In the genomic region with DNA sequence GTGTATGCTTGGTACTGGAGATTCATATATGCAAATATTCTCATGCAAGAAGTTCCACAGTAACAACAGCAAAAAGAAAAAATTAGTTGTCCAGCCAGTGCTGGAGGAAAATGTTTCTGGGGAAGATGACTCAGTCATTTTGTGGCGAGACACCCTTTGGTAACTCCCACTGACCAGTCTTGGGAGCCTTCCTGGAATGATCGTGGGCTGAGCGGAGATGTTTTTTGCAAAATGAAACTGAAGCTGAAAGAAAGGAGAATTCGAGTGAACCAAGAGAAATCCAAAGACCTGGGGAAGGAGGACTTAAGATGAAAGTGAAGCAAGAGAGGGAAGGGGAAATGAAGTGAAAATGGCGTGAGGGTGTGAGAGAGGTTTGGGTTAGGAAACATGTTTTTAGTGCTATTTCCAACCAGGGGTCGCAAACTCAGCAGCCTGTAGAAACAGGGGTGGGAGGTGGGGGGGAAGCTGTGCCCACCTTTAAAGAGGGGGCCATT, we compare ENCODE assay signal across 8 cellular contexts. TPM values are rescaled to one million over a fixed set of nuclear protein-coding genes. Genes with fewer than 3 reads are reported as not detected.
DNase-seq lines count a peak whose midpoint lies in the region; TF ChIP-seq lines count a peak whose summit lies in the region.

No MANE protein-coding gene starts in this region.

- no peak for TF ChIP-seq POLR2A in spleen (IDR thresholded peaks at IDR 0.05)

- H3K9me2 ChIP-seq in Loucy (replicated peaks; ENCODE audit: low read depth, low read length) = no peaks in the 10 kb centered on the region

- peaks cover 44% of the 10 kb centered on the region for H3K27me3 Mint-ChIP-seq in activated naive CD4-positive, alpha-beta T cell treated with anti-CD3 and anti-CD28 coated beads, Interleukin-2, amount 10 ng/mL, durations not matched to agents 7 days and 5 days

- DNase-seq in Ammon's horn (ENCODE audit: low spot score) (peak; percentile 60), right atrium auricular region (ENCODE audit: low spot score) (peak; percentile 77), spleen (no peak), NCI-H2196 treated with DMSO at 0.1 percent for 48 hours (lab: John Stamatoyannopoulos, UW; ENCODE audit: unreplicated experiment) (no peak), NCI-H2227 (lab: John Stamatoyannopoulos, UW; ENCODE audit: unreplicated experiment) (no peak), HT-29 (ENCODE audit: low spot score) (no peak)
- no peak for DNase-seq in activated naive CD4-positive, alpha-beta T cell treated with anti-CD3 and anti-CD28 coated beads, Interleukin-2, amount 10 ng/mL, durations not matched to agents 7 days and 5 days

- H3K36me3 ChIP-seq in Loucy (ENCODE audit: insufficient read depth, low read length) = no peaks in the 10 kb centered on the region
- peaks cover 18% of the 10 kb centered on the region for H3K36me3 ChIP-seq in right atrium auricular region
- H3K36me3 ChIP-seq in spleen = peaks cover 0 to 15% (median 3%) of the 10 kb centered on the region in 6 donors

- WGBS in spleen, 5 donors = 11 to 32% (median 23%) methylated on average over 6 of the region's 6 CpGs

- peak overlapping the region; percentile 78 to 83 for H3K27ac ChIP-seq in right atrium auricular region
- peak overlapping the region in 7 of 8 donors; percentile 48 to 92 (median 79) for H3K27ac ChIP-seq in spleen

- H3K4me2 ChIP-seq in Loucy (ENCODE audit: low read depth, low read length, poor library complexity, severe bottlenecking) = no peak overlapping the region

- CTCF ChIA-PET in activated naive CD4-positive, alpha-beta T cell treated with anti-CD3 and anti-CD28 coated beads, Interleukin-2, amount 10 ng/mL, durations not matched to agents 7 days and 5 days (lab: Charles Lee) = interaction anchor here (1.1 kb wide), 1 partner anchor 24 kb away, joined by 3 read pairs; no protein-coding TSS in a partner anchor

- TF ChIP-seq CTCF in Loucy (conservative IDR thresholded peaks at IDR 0.05; ENCODE audit: low read length) (no peak), right atrium auricular region (IDR thresholded peaks at IDR 0.05) (no peak), spleen (IDR thresholded peaks at IDR 0.05 in 8 of 11, conservative IDR thresholded peaks at IDR 0.05 in 3 of 11) (no peak)

- no peak overlapping the region for H3K9ac ChIP-seq in Loucy (ENCODE audit: low read depth, low read length, poor library complexity, severe bottlenecking)

- H3K9me3 ChIP-seq in Loucy (ENCODE audit: insufficient read depth, low read depth, low read length) = no peaks in the 10 kb centered on the region
- H3K9me3 ChIP-seq in right atrium auricular region = no peaks in the 10 kb centered on the region
- H3K9me3 ChIP-seq in spleen = no peaks in the 10 kb centered on the region

- intact Hi-C loops in spleen (cut with DNase I; ENCODE audit: low total_unique reads) = no loop called here

- H3K9me3 Mint-ChIP-seq in activated naive CD4-positive, alpha-beta T cell treated with anti-CD3 and anti-CD28 coated beads, Interleukin-2, amount 10 ng/mL, durations not matched to agents 7 days and 5 days = no peaks in the 10 kb centered on the region

- peaks cover 5% of the 10 kb centered on the region for H3K4me1 ChIP-seq in Loucy (ENCODE audit: insufficient read depth, low read length, poor library complexity, severe bottlenecking)
- peaks cover 0 to 57% of the 10 kb centered on the region in 2 donors for H3K4me1 ChIP-seq in right atrium auricular region
- peaks cover 26 to 75% (median 58%) of the 10 kb centered on the region in 6 donors for H3K4me1 ChIP-seq in spleen

- no peak overlapping the region for H3K27ac Mint-ChIP-seq in activated naive CD4-positive, alpha-beta T cell treated with anti-CD3 and anti-CD28 coated beads, Interleukin-2, amount 10 ng/mL, durations not matched to agents 7 days and 5 days

- H3K27me3 ChIP-seq in Loucy (ENCODE audit: insufficient read depth, low read length, poor library complexity, severe bottlenecking) (no peaks in the 10 kb centered on the region), right atrium auricular region (no peaks in the 10 kb centered on the region), spleen (replicated peaks in 1 of 7) (peaks cover 0 to 21% (median 6%) of the 10 kb centered on the region in 7 donors)

- no peaks in the 10 kb centered on the region for H3F3A ChIP-seq in Loucy (ENCODE audit: low read depth)

- H3K4me3 Mint-ChIP-seq in activated naive CD4-positive, alpha-beta T cell treated with anti-CD3 and anti-CD28 coated beads, Interleukin-2, amount 10 ng/mL, durations not matched to agents 7 days and 5 days = peak overlapping the region; percentile 2

- 0 out of 2 replicates have a peak overlapping the region, but pooled peaks have one; percentile 45 for H2AFZ ChIP-seq in Loucy (ENCODE audit: low read length)

- no peaks in the 10 kb centered on the region for H4K20me1 ChIP-seq in Loucy (ENCODE audit: insufficient read depth, low read length, poor library complexity, severe bottlenecking)

- no peaks in the 10 kb centered on the region for H3K36me3 Mint-ChIP-seq in activated naive CD4-positive, alpha-beta T cell treated with anti-CD3 and anti-CD28 coated beads, Interleukin-2, amount 10 ng/mL, durations not matched to agents 7 days and 5 days

- H3K79me2 ChIP-seq in Loucy (ENCODE audit: insufficient read depth, low read length) = no peaks in the 10 kb centered on the region

- H3K4me3 ChIP-seq in Loucy (ENCODE audit: low read length, poor library complexity, severe bottlenecking) (no peak overlapping the region), right atrium auricular region (peak overlapping the region in 1 of 2 donors; percentile 35), spleen (peak overlapping the region in 6 of 8 donors; percentile 1 to 52 (median 22))

- H3K4me1 Mint-ChIP-seq in activated naive CD4-positive, alpha-beta T cell treated with anti-CD3 and anti-CD28 coated beads, Interleukin-2, amount 10 ng/mL, durations not matched to agents 7 days and 5 days = peaks cover 13% of the 10 kb centered on the region

RNA-seq across cellular contexts. Expression of a gene that starts 5.2 kb away (rescaled TPM):
- 10 to 100 TPM; 17.5 to 40.2 TPM for total RNA-seq in right atrium auricular region
- 10 to 100 TPM; 19.1 to 41.5 (median 32.7) TPM for total RNA-seq in spleen
- polyA plus RNA-seq in spleen = 1 to 10 TPM; 2.2 to 3.7 (median 2.5) TPM
- 17.7 and 19.5 TPM in 2 replicates for total RNA-seq in HT-29 (2014; rRNA removed; shearing (Covaris generic))

RNA-seq across cellular contexts. Expression of a gene that starts 49.1 kb away (rescaled TPM):
- total RNA-seq in right atrium auricular region = 1 to 10 TPM in 1 of 2 donors, under 1 TPM in 1; 0.22 to 1.8 TPM
- 1 to 10 TPM; 1.2 to 3.7 (median 1.6) TPM for total RNA-seq in spleen
- polyA plus RNA-seq in spleen = 1 to 10 TPM; 1.5 to 3.2 (median 2.9) TPM
- total RNA-seq in HT-29 (2014; rRNA removed; shearing (Covaris generic)) = 0.38 and 0.57 TPM in 2 replicates

RNA-seq across cellular contexts. Expression of a gene that starts 51.6 kb away (rescaled TPM):
- total RNA-seq in right atrium auricular region (10 to 100 TPM; 19.6 to 27.3 TPM), spleen (10 to 100 TPM; 11.7 to 23.4 (median 18.7) TPM)
- polyA plus RNA-seq in spleen = 10 to 100 TPM in 1 of 3 donors, 1 to 10 TPM in 2; 6.6 to 10.9 (median 9.6) TPM
- total RNA-seq in HT-29 (2014; rRNA removed; shearing (Covaris generic)) = 34.5 and 36.6 TPM in 2 replicates

Comparison
In these comparisons a context has a peak if more than half of its experiments do, and no peak if none do; other contexts are left out.
1. DNase-seq: peak in Ammon's horn (single experiment) and right atrium auricular region (single experiment); none in activated naive CD4-positive, alpha-beta T cell treated with anti-CD3 and anti-CD28 coated beads, Interleukin-2, amount 10 ng/mL, durations not matched to agents 7 days and 5 days (single experiment), spleen (single experiment), NCI-H2196 treated with DMSO at 0.1 percent for 48 hours (single experiment), NCI-H2227 (single experiment) and HT-29 (single experiment).